Comparison of ENCODE assay signal across 1 cellular context in genomic region chr16:47058295-47059086, GRCh38.
TF ChIP-seq lines count a peak whose summit lies in the region.

No MANE protein-coding gene starts in this region.

TF ChIP-seq in HepG2, 621 proteins besides CTCF, POLR2A, EP300 and RAD21 (continued from another document and continues in another):
- TF ChIP-seq ZNF691 (CRISPR knock-in tag; IDR thresholded peaks at IDR 0.05; ENCODE audit: borderline replicate concordance, low read depth), result peak; percentile 76; the same call in 1 of the 2 replicates
- TF ChIP-seq ZNF264 (CRISPR knock-in tag; IDR thresholded peaks at IDR 0.05), result peak; percentile 98
- no peak for TF ChIP-seq RFX5 (IDR thresholded peaks at IDR 0.05; ENCODE audit: low read depth, low read length)
- no peak for TF ChIP-seq MXD3 (CRISPR knock-in tag; IDR thresholded peaks at IDR 0.05)
- TF ChIP-seq SPEN (CRISPR knock-in tag; IDR thresholded peaks at IDR 0.05; ENCODE audit: low read depth), result peak; percentile 57
- TF ChIP-seq PHF5A (CRISPR knock-in tag; IDR thresholded peaks at IDR 0.05; ENCODE audit: low read depth, unreplicated experiment), result peak; percentile 24
- no peak for TF ChIP-seq ZNF34 (CRISPR knock-in tag; IDR thresholded peaks at IDR 0.05; ENCODE audit: borderline replicate concordance)
- peak; percentile 49; the same call in 1 of the 2 replicates for TF ChIP-seq ZBTB38 (CRISPR knock-in tag; IDR thresholded peaks at IDR 0.05)
- TF ChIP-seq ZNF24 (IDR thresholded peaks at IDR 0.05), result no peak
- TF ChIP-seq RBAK (CRISPR knock-in tag; IDR thresholded peaks at IDR 0.05), result 0 out of 2 replicates have a peak, but pooled peaks have one; percentile 52
- no peak for TF ChIP-seq ZFP41 (CRISPR knock-in tag; IDR thresholded peaks at IDR 0.05; ENCODE audit: borderline replicate concordance)
- TF ChIP-seq KLF9 (CRISPR knock-in tag; IDR thresholded peaks at IDR 0.05; ENCODE audit: low read depth), result no peak
- peak; percentile 83; the same call in 1 of the 2 replicates for TF ChIP-seq HOXD1 (CRISPR knock-in tag; IDR thresholded peaks at IDR 0.05)
- TF ChIP-seq ZNF558 (CRISPR knock-in tag; IDR thresholded peaks at IDR 0.05; ENCODE audit: borderline replicate concordance), result no peak; the same call in 1 of the 2 replicates
- no peak for TF ChIP-seq CAMTA2 (CRISPR knock-in tag; IDR thresholded peaks at IDR 0.05; ENCODE audit: borderline replicate concordance)
- TF ChIP-seq SOX5 (CRISPR knock-in tag; IDR thresholded peaks at IDR 0.05; ENCODE audit: borderline replicate concordance), result peak; percentile 93
- TF ChIP-seq FOXO1 (CRISPR knock-in tag; IDR thresholded peaks at IDR 0.05), result no peak
- no peak; the same call in 1 of the 2 replicates for TF ChIP-seq NR2C2 (CRISPR knock-in tag; IDR thresholded peaks at IDR 0.05; ENCODE audit: borderline replicate concordance)
- no peak for TF ChIP-seq SALL2 (CRISPR knock-in tag; IDR thresholded peaks at IDR 0.05)
- no peak for TF ChIP-seq ZNF235 (CRISPR knock-in tag; IDR thresholded peaks at IDR 0.05; ENCODE audit: borderline replicate concordance)
- peak; percentile 91 for TF ChIP-seq ZNF614 (CRISPR knock-in tag; IDR thresholded peaks at IDR 0.05; ENCODE audit: borderline replicate concordance)
- TF ChIP-seq TRIM22 (IDR thresholded peaks at IDR 0.05), result no peak
- TF ChIP-seq SMAD1 (CRISPR knock-in tag; IDR thresholded peaks at IDR 0.05; ENCODE audit: borderline replicate concordance, low read depth), result no peak; the same call in 1 of the 2 replicates
- TF ChIP-seq ZNF629 (CRISPR knock-in tag; conservative IDR thresholded peaks at IDR 0.05), result 0 out of 2 replicates have a peak, but pooled peaks have one; percentile 33
- TF ChIP-seq NFYC (CRISPR knock-in tag; IDR thresholded peaks at IDR 0.05), result peak; percentile 77
- TF ChIP-seq ZNF598 (CRISPR knock-in tag; IDR thresholded peaks at IDR 0.05; ENCODE audit: borderline replicate concordance), result no peak
- TF ChIP-seq ZNF136 (CRISPR knock-in tag; IDR thresholded peaks at IDR 0.05; ENCODE audit: low read depth), result no peak
- TF ChIP-seq ZNF740 (CRISPR knock-in tag; IDR thresholded peaks at IDR 0.05), result peak; percentile 86
- no peak for TF ChIP-seq ZFP36 (IDR thresholded peaks at IDR 0.05; ENCODE audit: borderline replicate concordance, low read depth, low read length, partially characterized antibody)
- TF ChIP-seq ATF7 (IDR thresholded peaks at IDR 0.05), result no peak
- no peak for TF ChIP-seq ATF7 (CRISPR knock-in tag; IDR thresholded peaks at IDR 0.05)
- TF ChIP-seq HOXA5 (CRISPR knock-in tag; IDR thresholded peaks at IDR 0.05), result peak; percentile 87; the same call in 1 of the 2 replicates
- no peak for TF ChIP-seq ATF3 (CRISPR knock-in tag; IDR thresholded peaks at IDR 0.05)
- TF ChIP-seq GMEB1 (CRISPR knock-in tag; IDR thresholded peaks at IDR 0.05; ENCODE audit: borderline replicate concordance), result 0 out of 2 replicates have a peak, but pooled peaks have one; percentile 10
- no peak for TF ChIP-seq ZNF839 (CRISPR knock-in tag; IDR thresholded peaks at IDR 0.05; ENCODE audit: borderline replicate concordance)
- TF ChIP-seq ZNF652 (CRISPR knock-in tag; IDR thresholded peaks at IDR 0.05; ENCODE audit: borderline replicate concordance, low read depth), result peak; percentile 26; the same call in 1 of the 2 replicates
- no peak for TF ChIP-seq ZNF260 (CRISPR knock-in tag; IDR thresholded peaks at IDR 0.05; ENCODE audit: borderline replicate concordance, low read depth)
- TF ChIP-seq PPARG (CRISPR knock-in tag; conservative IDR thresholded peaks at IDR 0.05), result peak; percentile 90
- peak; percentile 79 for TF ChIP-seq HNF4A (CRISPR knock-in tag; IDR thresholded peaks at IDR 0.05)
- TF ChIP-seq TFE3 (CRISPR knock-in tag; IDR thresholded peaks at IDR 0.05), result 0 out of 2 replicates have a peak, but pooled peaks have one; percentile 36
- peak; percentile 74; the same call in 1 of the 2 replicates for TF ChIP-seq ZFP37 (CRISPR knock-in tag; IDR thresholded peaks at IDR 0.05; ENCODE audit: borderline replicate concordance)
- no peak for TF ChIP-seq MNT (IDR thresholded peaks at IDR 0.05)
- no peak; the same call in 1 of the 2 replicates for TF ChIP-seq ZFP91 (CRISPR knock-in tag; IDR thresholded peaks at IDR 0.05; ENCODE audit: borderline replicate concordance)
- no peak for TF ChIP-seq ATF7-NPFF (CRISPR knock-in tag; IDR thresholded peaks at IDR 0.05; ENCODE audit: low read depth)
- no peak for TF ChIP-seq ZNF724P (CRISPR knock-in tag; IDR thresholded peaks at IDR 0.05; ENCODE audit: borderline replicate concordance)
- no peak for TF ChIP-seq HCFC1 (IDR thresholded peaks at IDR 0.05; ENCODE audit: low read depth, low read length)
- no peak for TF ChIP-seq ZNF703 (CRISPR knock-in tag; IDR thresholded peaks at IDR 0.05; ENCODE audit: borderline replicate concordance)
- TF ChIP-seq DDIT3 (CRISPR knock-in tag; IDR thresholded peaks at IDR 0.05), result no peak; the same call in 1 of the 2 replicates
- no peak for TF ChIP-seq DNMT1 (CRISPR knock-in tag; IDR thresholded peaks at IDR 0.05)
- TF ChIP-seq FOXP1 (IDR thresholded peaks at IDR 0.05), result no peak
- peak; percentile 23; the same call in 1 of the 2 replicates for TF ChIP-seq FOXP1 (CRISPR knock-in tag; IDR thresholded peaks at IDR 0.05)
- no peak for TF ChIP-seq ZNF513 (CRISPR knock-in tag; conservative IDR thresholded peaks at IDR 0.05)
- TF ChIP-seq SETDB1 (CRISPR knock-in tag; IDR thresholded peaks at IDR 0.05; ENCODE audit: borderline replicate concordance), result no peak
- no peak for TF ChIP-seq HNRNPUL1 (IDR thresholded peaks at IDR 0.05; ENCODE audit: low read depth, low read length)
- TF ChIP-seq ZNF879 (CRISPR knock-in tag; IDR thresholded peaks at IDR 0.05), result no peak
- no peak for TF ChIP-seq SATB2 (CRISPR knock-in tag; IDR thresholded peaks at IDR 0.05)
- TF ChIP-seq ZSCAN25 (CRISPR knock-in tag; IDR thresholded peaks at IDR 0.05), result peak; percentile 100
- peak; percentile 89 for TF ChIP-seq BRCA1 (CRISPR knock-in tag; IDR thresholded peaks at IDR 0.05)
- no peak for TF ChIP-seq MAFG (CRISPR knock-in tag; IDR thresholded peaks at IDR 0.05)
- TF ChIP-seq HMG20A (CRISPR knock-in tag; IDR thresholded peaks at IDR 0.05; ENCODE audit: borderline replicate concordance), result peak; percentile 71; the same call in 1 of the 2 replicates
- peak; percentile 88; the same call in 1 of the 2 replicates for TF ChIP-seq ZBTB20 (CRISPR knock-in tag; IDR thresholded peaks at IDR 0.05; ENCODE audit: borderline replicate concordance, low read depth)
- peak; percentile 74 for TF ChIP-seq ZMAT3 (CRISPR knock-in tag; conservative IDR thresholded peaks at IDR 0.05)
- TF ChIP-seq MYC (CRISPR knock-in tag; IDR thresholded peaks at IDR 0.05; ENCODE audit: borderline replicate concordance), result 0 out of 2 replicates have a peak, but pooled peaks have one; percentile 56
- TF ChIP-seq ZNF577 (CRISPR knock-in tag; IDR thresholded peaks at IDR 0.05; ENCODE audit: borderline replicate concordance, low read depth), result no peak
- TF ChIP-seq ZKSCAN1 (IDR thresholded peaks at IDR 0.05; ENCODE audit: low read length), result no peak
- no peak for TF ChIP-seq MXD4 (CRISPR knock-in tag; IDR thresholded peaks at IDR 0.05)
